19 cellular contexts compared by ENCODE assay signal in genomic region chr10:34427911-34428216, GRCh38.
A peak's percentile ranks its signal among the peaks of the same experiment; 100 is the strongest.
DNase-seq lines count a peak whose midpoint lies in the region; ATAC-seq and TF ChIP-seq lines count a peak whose summit lies in the region.
"Had no signal": no experiment of that assay in that cellular context is flagged by ENCODE, and none has a peak within 500 bp of the region (broad histone marks: within the 10 kb centered on the region; RNA-seq: fewer than 3 reads in every experiment).

No MANE protein-coding gene starts in this region.

- TF ChIP-seq RAD21 in HCT116 (IDR thresholded peaks at IDR 0.05; ENCODE audit: low read depth), result no peak

- H3K9me2 ChIP-seq in HCT116 (ENCODE audit: insufficient read depth) (no peaks in the 10 kb centered on the region), MM.1S (replicated peaks; ENCODE audit: insufficient read depth, low read length) (no peaks in the 10 kb centered on the region)

- no TSS peak for BruUV-seq in HCT116 (replicated peaks; lab: Mats Ljungman, UMichigan)

- peaks cover 62 to 77% of the 10 kb centered on the region in 2 experiments for H3K4me1 ChIP-seq in HCT116 (ENCODE audit: control insufficient read depth in 1 of 2, insufficient read depth in 2 of 2, low read length in 2 of 2)
- H3K4me1 ChIP-seq in endodermal cell (ENCODE audit: control insufficient read depth, insufficient read depth, low read length), result peaks cover 7% of the 10 kb centered on the region
- H3K4me1 ChIP-seq in iPS-20b (ENCODE audit: insufficient read depth, low read length), result peaks cover 43% of the 10 kb centered on the region
- H3K4me1 ChIP-seq in MM.1S (ENCODE audit: low read length), result no peaks in the 10 kb centered on the region
- H3K4me1 ChIP-seq: SJSA1 had no signal

- H3F3A ChIP-seq in MM.1S (ENCODE audit: insufficient read depth, low read length), result no peaks in the 10 kb centered on the region

- H3K4me3 ChIP-seq in HCT116 (replicated peaks in 1 of 2; ENCODE audit: low read depth in 1 of 2, low read length in 2 of 2) (peak overlapping the region in 1 of 2 experiments; percentile 43; a peak in 1 of 4 replicates), endodermal cell (ENCODE audit: low read length) (peak overlapping the region; percentile 64), iPS-20b (ENCODE audit: low read length) (peak overlapping the region; percentile 62), MM.1S (ENCODE audit: low read length) (no peak overlapping the region)
- H3K4me3 ChIP-seq: BLaER1 treated with 17β-estradiol and CSF1 and Interleukin-3, amounts not matched to agents 10 nM and 100 nM; HAP-1; PC-9; SJSA1 had no signal

- DNase-seq in HCT116 (ENCODE audit: low read depth, low spot score) (no peak), endodermal cell (peak; percentile 55), sciatic nerve (ENCODE audit: low spot score) (no peak), GM10248 (ENCODE audit: extremely low spot score) (no peak), MM.1S (no peak)
- DNase-seq: CD8-positive, alpha-beta memory T cell; NCI-H1092; NCI-H146; NCI-H2081; NCI-H774; PC-9 had no signal

- H2AFZ ChIP-seq in HCT116 (ENCODE audit: low read depth, low read length, poor library complexity, severe bottlenecking), result no peak overlapping the region
- no peak overlapping the region for H2AFZ ChIP-seq in MM.1S (ENCODE audit: low read length)
- H2AFZ ChIP-seq: PC-9 had no signal

- H3K4me2 ChIP-seq in HCT116 (ENCODE audit: low read length) (peak overlapping the region; percentile 73), MM.1S (ENCODE audit: low read depth, low read length) (no peak overlapping the region)
- H3K4me2 ChIP-seq: BLaER1 treated with 17β-estradiol and CSF1 and Interleukin-3, amounts not matched to agents 10 nM and 100 nM; KMS-11; PC-9 had no signal

- POLR2A ChIA-PET in HCT116 (lab: Charles Lee), result no interaction called here
- POLR2A ChIA-PET in GM10248 (lab: Yijun Ruan, JAX), result no interaction called here

- no peaks in the 10 kb centered on the region for H4K20me1 ChIP-seq in HCT116 (ENCODE audit: insufficient read depth)
- H4K20me1 ChIP-seq in MM.1S (ENCODE audit: insufficient read depth, low read length), result no peaks in the 10 kb centered on the region
- H4K20me1 ChIP-seq: BLaER1 treated with 17β-estradiol and CSF1 and Interleukin-3, amounts not matched to agents 10 nM and 100 nM had no signal

- H3K27me3 ChIP-seq in HCT116 (ENCODE audit: insufficient read depth, low read length), result no peaks in the 10 kb centered on the region
- no peaks in the 10 kb centered on the region for H3K27me3 ChIP-seq in endodermal cell (ENCODE audit: control insufficient read depth, insufficient read depth, low read length, poor library complexity, severe bottlenecking)
- no peaks in the 10 kb centered on the region for H3K27me3 ChIP-seq in iPS-20b (ENCODE audit: insufficient read depth, low read length)
- no peaks in the 10 kb centered on the region for H3K27me3 ChIP-seq in MM.1S (replicated peaks; ENCODE audit: insufficient read depth, low read length)
- H3K27me3 ChIP-seq: BLaER1 treated with 17β-estradiol and CSF1 and Interleukin-3, amounts not matched to agents 10 nM and 100 nM; SJSA1 had no signal

- peak overlapping the region; percentile 42; the same call in 1 of the 2 replicates for H3K27ac ChIP-seq in 22Rv1
- H3K27ac ChIP-seq in HCT116 (ENCODE audit: low read depth, low read length), result peak overlapping the region; percentile 86
- no peak overlapping the region for H3K27ac ChIP-seq in endodermal cell (ENCODE audit: low read depth, low read length)
- H3K27ac ChIP-seq in iPS-20b (ENCODE audit: low read length), result no peak overlapping the region
- no peak overlapping the region for H3K27ac ChIP-seq in MM.1S (ENCODE audit: low read length)
- H3K27ac ChIP-seq: BLaER1 treated with 17β-estradiol and CSF1 and Interleukin-3, amounts not matched to agents 10 nM and 100 nM; HL-60; KMS-11; SJSA1 had no signal

- H3K4me1 Mint-ChIP-seq in endodermal cell, result peaks cover 48% of the 10 kb centered on the region
- H3K4me1 Mint-ChIP-seq: CD8-positive, alpha-beta memory T cell had no signal

- TF ChIP-seq CTCF in 22Rv1 (IDR thresholded peaks at IDR 0.05), result no peak
- TF ChIP-seq CTCF in HCT116 (IDR thresholded peaks at IDR 0.05 in 2 of 3, conservative IDR thresholded peaks at IDR 0.05 in 1 of 3; ENCODE audit: borderline replicate concordance in 1 of 3, insufficient read depth in 1 of 3, low read depth in 2 of 3, low read length in 2 of 3), result no peak
- no peak for TF ChIP-seq CTCF in endodermal cell (conservative IDR thresholded peaks at IDR 0.05)
- no peak for TF ChIP-seq CTCF in GM10248 (IDR thresholded peaks at IDR 0.05; ENCODE audit: control extremely low read depth, extremely low read depth, low read depth, missing control alignments)
- TF ChIP-seq CTCF in MM.1S (IDR thresholded peaks at IDR 0.05; ENCODE audit: low read length), result no peak

- no peaks in the 10 kb centered on the region for H3K36me3 Mint-ChIP-seq in endodermal cell (ENCODE audit: low read depth)
- H3K36me3 Mint-ChIP-seq: CD8-positive, alpha-beta memory T cell had no signal

- peak overlapping the region; percentile 92 for H3K27ac Mint-ChIP-seq in endodermal cell
- H3K27ac Mint-ChIP-seq: CD8-positive, alpha-beta memory T cell had no signal

- no peaks in the 10 kb centered on the region for H3K79me2 ChIP-seq in HCT116 (ENCODE audit: insufficient read depth, low read length)
- H3K79me2 ChIP-seq in MM.1S (ENCODE audit: low read length), result peaks cover 5% of the 10 kb centered on the region; the same call in 1 of the 2 replicates

- H3K4me3 Mint-ChIP-seq in endodermal cell, result peak overlapping the region; percentile 35
- H3K4me3 Mint-ChIP-seq: CD8-positive, alpha-beta memory T cell had no signal

- TF ChIP-seq POLR2A in HCT116 (IDR thresholded peaks at IDR 0.05; ENCODE audit: borderline replicate concordance, extremely low read depth, insufficient read depth, insufficient read length), result no peak

- 60% methylated on average over 3 of the region's 3 CpGs; no CpG with 5 or more reads in 1 of the 2 experiments for WGBS in endodermal cell (ENCODE audit: insufficient coverage in 1 of 2, insufficient read length in 1 of 2), 2 experiments

- no peaks in the 10 kb centered on the region for H3K9me3 Mint-ChIP-seq in endodermal cell

- RAD21 ChIA-PET in HCT116 (lab: Charles Lee; ENCODE audit: low non-redundant PET in 1 of 2, low total read pairs in 2 of 2, uncharacterized antibody in 2 of 2, unreplicated experiment in 2 of 2), result no interaction called here

- no peaks in the 10 kb centered on the region for H3K27me3 Mint-ChIP-seq in endodermal cell (ENCODE audit: insufficient read depth)
- H3K27me3 Mint-ChIP-seq: CD8-positive, alpha-beta memory T cell had no signal

- intact Hi-C loops in HCT116 (cut with micrococcal nuclease) (no loop called here), sciatic nerve (cut with DNase I) (no loop called here)

- ATAC-seq in HCT116 (peak; percentile 52; the same call in 1 of the 2 replicates), sciatic nerve (no peak), GM18868 (IDR thresholded peaks at IDR 0.05; ENCODE audit: unreplicated experiment) (no peak)

- no peaks in the 10 kb centered on the region for H3K36me3 ChIP-seq in HCT116 (ENCODE audit: control insufficient read depth in 1 of 2, insufficient read depth in 2 of 2, low read length in 2 of 2)
- no peaks in the 10 kb centered on the region for H3K36me3 ChIP-seq in endodermal cell (ENCODE audit: control insufficient read depth, insufficient read depth, low read length)
- no peaks in the 10 kb centered on the region for H3K36me3 ChIP-seq in iPS-20b (ENCODE audit: insufficient read depth, low read depth, low read length)
- no peaks in the 10 kb centered on the region for H3K36me3 ChIP-seq in MM.1S (replicated peaks; ENCODE audit: insufficient read depth, low read length)
- H3K36me3 ChIP-seq: BLaER1 treated with 17β-estradiol and CSF1 and Interleukin-3, amounts not matched to agents 10 nM and 100 nM; HAP-1; SJSA1 had no signal

- CTCF ChIA-PET in HCT116 (lab: Charles Lee) (no interaction called here), GM10248 (lab: Yijun Ruan, JAX) (no interaction called here)

- no peaks in the 10 kb centered on the region for H3K9me3 ChIP-seq in HCT116 (ENCODE audit: control insufficient read depth in 1 of 2, insufficient read depth in 1 of 2, low read depth in 1 of 2, low read length in 2 of 2)
- no peaks in the 10 kb centered on the region for H3K9me3 ChIP-seq in endodermal cell (ENCODE audit: control insufficient read depth, low read length)
- no peaks in the 10 kb centered on the region for H3K9me3 ChIP-seq in iPS-20b (ENCODE audit: insufficient read depth, low read depth, low read length)
- no peaks in the 10 kb centered on the region for H3K9me3 ChIP-seq in MM.1S (replicated peaks; ENCODE audit: insufficient read depth, low read length)
- H3K9me3 ChIP-seq: HAP-1, SJSA1 had no signal

- peak overlapping the region; percentile 12 for H3K9ac ChIP-seq in HCT116 (ENCODE audit: low read length)
- H3K9ac ChIP-seq in endodermal cell (ENCODE audit: extremely low read depth, low read length, poor library complexity, severe bottlenecking), result peak overlapping the region; percentile 24
- peak overlapping the region; percentile 15; the same call in 1 of the 2 replicates for H3K9ac ChIP-seq in iPS-20b (ENCODE audit: low read depth, low read length)
- no peak overlapping the region for H3K9ac ChIP-seq in MM.1S (ENCODE audit: low read length)
- H3K9ac ChIP-seq: BLaER1 treated with 17β-estradiol and CSF1 and Interleukin-3, amounts not matched to agents 10 nM and 100 nM; KMS-11 had no signal

TF ChIP-seq in HCT116, 20 proteins besides CTCF, POLR2A, EP300 and RAD21 (continues in another document):
- no peak for TF ChIP-seq POLR2AphosphoS5 (IDR thresholded peaks at IDR 0.05; ENCODE audit: low read depth, low read length)
- TF ChIP-seq JUND (IDR thresholded peaks at IDR 0.05), result no peak
- no peak for TF ChIP-seq ATF3 (IDR thresholded peaks at IDR 0.05)
- TF ChIP-seq ZNF274 (IDR thresholded peaks at IDR 0.05; ENCODE audit: low read depth, low read length), result no peak
- no peak for TF ChIP-seq TCF7L2 (IDR thresholded peaks at IDR 0.05; ENCODE audit: borderline replicate concordance, extremely low read depth, insufficient read depth, insufficient read length)
- TF ChIP-seq SIN3A (IDR thresholded peaks at IDR 0.05; ENCODE audit: low read depth), result no peak
- no peak for TF ChIP-seq EZH2phosphoT487 (IDR thresholded peaks at IDR 0.05; ENCODE audit: borderline replicate concordance)

Comparison
In these comparisons a context has a peak if more than half of its experiments do, and no peak if none do; other contexts are left out.
1. H3K27ac ChIP-seq: peak in 22Rv1 (single experiment) and HCT116 (single experiment); none in endodermal cell (single experiment), iPS-20b (single experiment) and MM.1S (single experiment).